Comparison of ENCODE assay signal across 15 cellular contexts in genomic region chr2:96859681-96860064, GRCh38. TPM values are rescaled to one million over a fixed set of nuclear protein-coding genes. Genes with fewer than 3 reads are reported as not detected.
DNase-seq lines count a peak whose midpoint lies in the region; ATAC-seq and TF ChIP-seq lines count a peak whose summit lies in the region.
"Had no signal": no experiment of that assay in that cellular context is flagged by ENCODE, and none has a peak within 500 bp of the region (broad histone marks: within the 10 kb centered on the region; RNA-seq: fewer than 3 reads in every experiment).

No MANE protein-coding gene starts in this region.

- H3K9me3 Mint-ChIP-seq in activated naive CD4-positive, alpha-beta T cell treated with anti-CD3 and anti-CD28 coated beads, Interleukin-2, amount 50 U/mL, for 24 hours = no peaks in the 10 kb centered on the region
- H3K9me3 Mint-ChIP-seq in activated naive CD4-positive, alpha-beta T cell treated with anti-CD3 and anti-CD28 coated beads, Interleukin-2, amount 50 U/mL, for 72 hours = no peaks in the 10 kb centered on the region
- no peaks in the 10 kb centered on the region for H3K9me3 Mint-ChIP-seq in naive thymus-derived CD8-positive, alpha-beta T cell
- H3K9me3 Mint-ChIP-seq: activated T-cell treated with anti-CD3 and anti-CD28 coated beads, Interleukin-2, amount 50 U/mL, for 4 hours had no signal

- H3K9ac ChIP-seq in colonic mucosa (ENCODE audit: low read depth in 2 of 2, low read length in 2 of 2) = no peak overlapping the region

- intact Hi-C loops in colonic mucosa (cut with DNase I) = loop anchor here (2.0 to 5.0 kb wide), 2 partner anchors 37 to 93 kb away; no protein-coding TSS in a partner anchor
- intact Hi-C loops in tibial artery (cut with DNase I; ENCODE audit: low total_unique reads) = loop anchor here (2.0 to 5.0 kb wide), 2 partner anchors 42 to 47 kb away; partner anchors contain the start of gene CNNM3

- H3K36me3 Mint-ChIP-seq in activated naive CD4-positive, alpha-beta T cell treated with anti-CD3 and anti-CD28 coated beads, Interleukin-2, amount 50 U/mL, for 24 hours = peaks cover 2% of the 10 kb centered on the region
- no peaks in the 10 kb centered on the region for H3K36me3 Mint-ChIP-seq in activated naive CD4-positive, alpha-beta T cell treated with anti-CD3 and anti-CD28 coated beads, Interleukin-2, amount 50 U/mL, for 72 hours
- peaks cover 0 to 34% (median 6%) of the 10 kb centered on the region in 3 donors for H3K36me3 Mint-ChIP-seq in naive thymus-derived CD8-positive, alpha-beta T cell

- peaks cover 37% of the 10 kb centered on the region for H3K4me1 Mint-ChIP-seq in activated naive CD4-positive, alpha-beta T cell treated with anti-CD3 and anti-CD28 coated beads, Interleukin-2, amount 50 U/mL, for 24 hours
- peaks cover 26 to 51% (median 49%) of the 10 kb centered on the region in 4 donors for H3K4me1 Mint-ChIP-seq in naive thymus-derived CD8-positive, alpha-beta T cell

- peak overlapping the region; percentile 11 for H3K4me3 Mint-ChIP-seq in activated naive CD4-positive, alpha-beta T cell treated with anti-CD3 and anti-CD28 coated beads, Interleukin-2, amount 50 U/mL, for 24 hours
- H3K4me3 Mint-ChIP-seq in naive thymus-derived CD8-positive, alpha-beta T cell = peak overlapping the region in 9 of 10 donors; percentile 40 to 90 (median 76)

- H3K36me3 ChIP-seq in colonic mucosa (no peaks in the 10 kb centered on the region), tibial artery (peaks cover 47 to 51% (median 47%) of the 10 kb centered on the region in 3 donors)

- H3K27me3 Mint-ChIP-seq in activated naive CD4-positive, alpha-beta T cell treated with anti-CD3 and anti-CD28 coated beads, Interleukin-2, amount 50 U/mL, for 24 hours = no peaks in the 10 kb centered on the region
- no peaks in the 10 kb centered on the region for H3K27me3 Mint-ChIP-seq in naive thymus-derived CD8-positive, alpha-beta T cell

- ATAC-seq in activated naive CD4-positive, alpha-beta T cell treated with anti-CD3 and anti-CD28 coated beads, Interleukin-2, amount 50 U/mL, for 72 hours = no peak
- no peak for ATAC-seq in naive thymus-derived CD8-positive, alpha-beta T cell
- ATAC-seq: activated T-cell treated with anti-CD3 and anti-CD28 coated beads, Interleukin-2, amount 50 U/mL, for 4 hours; psoas muscle had no signal

- H3K9me3 ChIP-seq in colonic mucosa = no peaks in the 10 kb centered on the region
- no peaks in the 10 kb centered on the region for H3K9me3 ChIP-seq in tibial artery
- H3K9me3 ChIP-seq: psoas muscle had no signal

- no peaks in the 10 kb centered on the region for H3K27me3 ChIP-seq in colonic mucosa
- no peaks in the 10 kb centered on the region for H3K27me3 ChIP-seq in tibial artery

- peak overlapping the region; percentile 2 for H3K27ac ChIP-seq in colonic mucosa
- H3K27ac ChIP-seq in tibial artery = peak overlapping the region; percentile 84 to 96

- peak overlapping the region; percentile 38 for H3K27ac Mint-ChIP-seq in activated naive CD4-positive, alpha-beta T cell treated with anti-CD3 and anti-CD28 coated beads, Interleukin-2, amount 50 U/mL, for 24 hours
- H3K27ac Mint-ChIP-seq in activated naive CD4-positive, alpha-beta T cell treated with anti-CD3 and anti-CD28 coated beads, Interleukin-2, amount 50 U/mL, for 72 hours = no peak overlapping the region
- peak overlapping the region; percentile 29 to 87 (median 72) for H3K27ac Mint-ChIP-seq in naive thymus-derived CD8-positive, alpha-beta T cell

- H3K4me3 ChIP-seq in colonic mucosa = no peak overlapping the region
- no peak overlapping the region for H3K4me3 ChIP-seq in tibial artery
- H3K4me3 ChIP-seq: psoas muscle had no signal

- POLR2A ChIA-PET in naive thymus-derived CD8-positive, alpha-beta T cell (lab: Charles Lee) = interaction anchor here (1.2 to 4.1 kb wide), 5 partner anchors 9 to 94 kb away, joined by 3 to 24 read pairs (median 7); no protein-coding TSS in a partner anchor

- TF ChIP-seq CTCF in colonic mucosa (IDR thresholded peaks at IDR 0.05) (no peak), tibial artery (IDR thresholded peaks at IDR 0.05) (no peak)

- no peak for DNase-seq in activated naive CD4-positive, alpha-beta T cell treated with anti-CD3 and anti-CD28 coated beads, Interleukin-2, amount 50 U/mL, for 72 hours (ENCODE audit: low spot score in 2 of 2)
- DNase-seq in colonic mucosa = no peak
- DNase-seq in naive thymus-derived CD8-positive, alpha-beta T cell = no peak
- no peak for DNase-seq in tibial artery
- no peak for DNase-seq in NCI-H2227 treated with DMSO at 0.1 percent for 48 hours (lab: John Stamatoyannopoulos, UW)
- no peak for DNase-seq in LoVo (ENCODE audit: low spot score)
- no peak for DNase-seq in SK-N-DZ (ENCODE audit: low spot score)
- DNase-seq: cortex of kidney, DMS79 treated with DMSO at 0.1 percent for 48 hours, GOT3, NCI-H1105, NCI-H510A treated with DMSO at 0.1 percent for 48 hours had no signal

- H3K4me1 ChIP-seq in colonic mucosa = no peaks in the 10 kb centered on the region
- peaks cover 0 to 43% (median 30%) of the 10 kb centered on the region in 4 donors for H3K4me1 ChIP-seq in tibial artery

RNA-seq across cellular contexts. Expression of gene ANKRD39, which starts 1.9 kb away (rescaled TPM):
- total RNA-seq in activated naive CD4-positive, alpha-beta T cell treated with anti-CD3 and anti-CD28 coated beads, Interleukin-2, amount 50 U/mL, for 72 hours = 10 to 100 TPM; 23.8 to 39.2 TPM
- total RNA-seq in colonic mucosa = 10 to 100 TPM; 12.4 to 18.7 TPM
- total RNA-seq in naive thymus-derived CD8-positive, alpha-beta T cell = 10 to 100 TPM; 13.5 to 14.2 TPM
- polyA plus RNA-seq in naive thymus-derived CD8-positive, alpha-beta T cell = 10 to 100 TPM; 12.2 to 18.7 (median 16.2) TPM
- 23.2 and 23.9 TPM in 2 replicates for polyA plus RNA-seq in SK-N-DZ (2014; cell fraction: cytosol; rRNA removed)
- 20.5 and 30.6 TPM in 2 replicates for polyA plus RNA-seq in SK-N-DZ (2014; cell fraction: nucleus; rRNA removed)

RNA-seq across cellular contexts. Expression of gene SEMA4C, which starts 10.2 kb away (rescaled TPM):
- 10 to 100 TPM in 1 of 2 donors, 1 to 10 TPM in 1; 6.8 to 10.8 TPM for total RNA-seq in activated naive CD4-positive, alpha-beta T cell treated with anti-CD3 and anti-CD28 coated beads, Interleukin-2, amount 50 U/mL, for 72 hours
- total RNA-seq in colonic mucosa = 10 to 100 TPM; 13.0 to 17.2 TPM
- total RNA-seq in naive thymus-derived CD8-positive, alpha-beta T cell = 10 to 100 TPM; 35.6 to 38.6 TPM
- 1 to 10 TPM; 1.9 to 2.8 (median 2.2) TPM for polyA plus RNA-seq in naive thymus-derived CD8-positive, alpha-beta T cell
- polyA plus RNA-seq in SK-N-DZ (2014; cell fraction: cytosol; rRNA removed) = 42.0 and 42.7 TPM in 2 replicates
- 91.3 and 99.0 TPM in 2 replicates for polyA plus RNA-seq in SK-N-DZ (2014; cell fraction: nucleus; rRNA removed)

RNA-seq across cellular contexts. Expression of gene ANKRD23, which starts 15.9 kb away (rescaled TPM):
- 1 to 10 TPM; 3.7 to 6.8 TPM for total RNA-seq in activated naive CD4-positive, alpha-beta T cell treated with anti-CD3 and anti-CD28 coated beads, Interleukin-2, amount 50 U/mL, for 72 hours
- 1 to 10 TPM; 1.4 to 4.1 TPM for total RNA-seq in colonic mucosa
- 10 to 100 TPM; 13.1 to 16.2 TPM for total RNA-seq in naive thymus-derived CD8-positive, alpha-beta T cell
- under 1 TPM; 0.15 to 0.57 (median 0.27) TPM for polyA plus RNA-seq in naive thymus-derived CD8-positive, alpha-beta T cell
- 2.1 and 3.1 TPM in 2 replicates for polyA plus RNA-seq in SK-N-DZ (2014; cell fraction: cytosol; rRNA removed)
- 14.5 and 26.4 TPM in 2 replicates for polyA plus RNA-seq in SK-N-DZ (2014; cell fraction: nucleus; rRNA removed)

RNA-seq across cellular contexts. Expression of gene CNNM3, which starts 43.6 kb away (rescaled TPM):
- total RNA-seq in activated naive CD4-positive, alpha-beta T cell treated with anti-CD3 and anti-CD28 coated beads, Interleukin-2, amount 50 U/mL, for 72 hours = 10 to 100 TPM; 15.0 to 18.8 TPM
- 10 to 100 TPM; 24.4 to 33.0 TPM for total RNA-seq in colonic mucosa
- 10 to 100 TPM; 40.0 to 41.1 TPM for total RNA-seq in naive thymus-derived CD8-positive, alpha-beta T cell
- 10 to 100 TPM in 2 of 3 donors, 1 to 10 TPM in 1; 2.8 to 12.0 (median 11.4) TPM for polyA plus RNA-seq in naive thymus-derived CD8-positive, alpha-beta T cell
- 11.9 and 13.1 TPM in 2 replicates for polyA plus RNA-seq in SK-N-DZ (2014; cell fraction: cytosol; rRNA removed)
- 13.5 and 24.5 TPM in 2 replicates for polyA plus RNA-seq in SK-N-DZ (2014; cell fraction: nucleus; rRNA removed)

Comparison
In these comparisons a context has a peak if more than half of its experiments do, and no peak if none do; other contexts are left out.
1. H3K27ac Mint-ChIP-seq: peak in activated naive CD4-positive, alpha-beta T cell treated with anti-CD3 and anti-CD28 coated beads, Interleukin-2, amount 50 U/mL, for 24 hours (single experiment) and naive thymus-derived CD8-positive, alpha-beta T cell (10 of 10); none in activated naive CD4-positive, alpha-beta T cell treated with anti-CD3 and anti-CD28 coated beads, Interleukin-2, amount 50 U/mL, for 72 hours (0 of 2).